ENCODE assay signal across 9 cellular contexts in the genomic region with DNA sequence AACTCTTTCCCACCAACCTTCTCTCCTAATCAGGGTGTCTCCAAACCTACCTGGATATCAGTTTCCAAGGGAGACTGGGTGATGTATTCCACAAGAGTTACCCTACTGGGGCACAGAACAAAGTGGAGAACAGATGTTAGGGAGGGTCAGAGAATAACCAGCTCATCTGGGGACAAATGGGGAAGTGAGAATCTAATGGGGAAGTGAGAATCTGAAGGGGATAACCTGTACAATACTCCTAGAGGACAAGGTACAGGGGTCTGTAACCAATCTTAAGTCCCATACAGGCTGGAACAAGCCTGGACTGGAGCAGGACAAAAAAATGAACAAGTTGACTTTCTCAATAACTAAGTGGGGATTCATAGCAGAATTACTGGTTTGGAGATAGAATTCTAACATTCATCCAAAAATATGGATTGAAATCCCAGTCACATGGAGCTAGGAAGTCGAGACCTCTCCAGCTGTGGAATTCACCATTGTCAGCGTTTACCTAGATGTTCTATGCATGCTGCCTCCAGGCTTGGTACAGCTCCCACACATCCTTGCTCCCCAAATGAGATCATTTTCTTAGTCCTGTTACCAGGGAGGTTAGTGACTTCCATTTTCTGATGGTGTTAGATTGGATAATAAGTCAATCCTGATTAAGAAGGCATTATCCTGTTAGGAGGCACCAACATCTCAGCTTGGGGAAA.
A peak's percentile ranks its signal among the peaks of the same experiment; 100 is the strongest.
DNase-seq lines count a peak whose midpoint lies in the region; ATAC-seq lines count a peak whose summit lies in the region.
"Had no signal": no experiment of that assay in that cellular context is flagged by ENCODE, and none has a peak within 500 bp of the region (broad histone marks: within the 10 kb centered on the region; RNA-seq: fewer than 3 reads in every experiment).

No MANE protein-coding gene starts in this region.

- H3K27ac Mint-ChIP-seq in T-helper 17 cell, result no peak overlapping the region
- no peak overlapping the region for H3K27ac Mint-ChIP-seq in activated CD8-positive, alpha-beta memory T cell treated with anti-CD3 and anti-CD28 coated beads, Interleukin-2, amount 10 ng/mL, durations not matched to agents 7 days and 5 days

- H3K9me3 Mint-ChIP-seq in activated CD8-positive, alpha-beta memory T cell treated with anti-CD3 and anti-CD28 coated beads, Interleukin-2, amount 10 ng/mL, durations not matched to agents 7 days and 5 days (ENCODE audit: low read depth), result no peaks in the 10 kb centered on the region

- CTCF ChIA-PET in activated CD8-positive, alpha-beta memory T cell treated with anti-CD3 and anti-CD28 coated beads, Interleukin-2, amount 10 ng/mL, durations not matched to agents 7 days and 5 days (lab: Charles Lee), result no interaction called here

- no peak overlapping the region for H2AFZ ChIP-seq in Karpas-422 (ENCODE audit: low read length)

- H3K9me2 ChIP-seq in Karpas-422 (replicated peaks; ENCODE audit: insufficient read depth, low read length), result no peaks in the 10 kb centered on the region

- no peaks in the 10 kb centered on the region for H3K4me1 Mint-ChIP-seq in T-helper 17 cell
- H3K4me1 Mint-ChIP-seq in activated CD8-positive, alpha-beta memory T cell treated with anti-CD3 and anti-CD28 coated beads, Interleukin-2, amount 10 ng/mL, durations not matched to agents 7 days and 5 days, result no peaks in the 10 kb centered on the region

- no peak overlapping the region for H3K4me3 Mint-ChIP-seq in T-helper 17 cell
- no peak overlapping the region for H3K4me3 Mint-ChIP-seq in activated CD8-positive, alpha-beta memory T cell treated with anti-CD3 and anti-CD28 coated beads, Interleukin-2, amount 10 ng/mL, durations not matched to agents 7 days and 5 days

- no peak overlapping the region for H3K9ac ChIP-seq in Karpas-422 (ENCODE audit: low read length)

- H4K20me1 ChIP-seq in Karpas-422 (ENCODE audit: insufficient read depth, low read depth, low read length), result no peaks in the 10 kb centered on the region

- H3K79me2 ChIP-seq in Karpas-422 (ENCODE audit: low read length), result no peaks in the 10 kb centered on the region

- H3K27ac ChIP-seq in Karpas-422 (ENCODE audit: low read length), result no peak overlapping the region

- ATAC-seq in GM19324 (IDR thresholded peaks at IDR 0.05; ENCODE audit: low FRiP score, unreplicated experiment) (peak; percentile 87), HG02870 (IDR thresholded peaks at IDR 0.05; ENCODE audit: unreplicated experiment) (peak; percentile 97), T-helper 17 cell (no peak)
- no peak for ATAC-seq in activated CD8-positive, alpha-beta memory T cell treated with anti-CD3 and anti-CD28 coated beads, Interleukin-2, amount 10 ng/mL, durations not matched to agents 7 days and 5 days

- H3K4me1 ChIP-seq in Karpas-422 (ENCODE audit: low read length), result peaks cover 18% of the 10 kb centered on the region

- H3K27me3 ChIP-seq in Karpas-422 (ENCODE audit: low read length), result no peaks in the 10 kb centered on the region; the same call in 1 of the 2 replicates

- H3K36me3 Mint-ChIP-seq in T-helper 17 cell (ENCODE audit: low read depth), result no peaks in the 10 kb centered on the region
- H3K36me3 Mint-ChIP-seq in activated CD8-positive, alpha-beta memory T cell treated with anti-CD3 and anti-CD28 coated beads, Interleukin-2, amount 10 ng/mL, durations not matched to agents 7 days and 5 days, result no peaks in the 10 kb centered on the region

- no peaks in the 10 kb centered on the region for H3K9me3 ChIP-seq in Karpas-422 (ENCODE audit: low read length)
- H3K9me3 ChIP-seq in T-helper 17 cell (ENCODE audit: control insufficient read depth, low read length, poor library complexity, severe bottlenecking), result no peaks in the 10 kb centered on the region

- H3K36me3 ChIP-seq in Karpas-422 (ENCODE audit: insufficient read depth, low read length), result no peaks in the 10 kb centered on the region

- peak overlapping the region; percentile 26 for H3K4me2 ChIP-seq in Karpas-422 (ENCODE audit: low read depth, low read length, poor library complexity, severe bottlenecking)

- no peak overlapping the region for H3K4me3 ChIP-seq in Karpas-422 (ENCODE audit: low read length)
- H3K4me3 ChIP-seq: lung had no signal

- DNase-seq in CD1c-positive myeloid dendritic cell (ENCODE audit: extremely low spot score), result peak; percentile 40
- peak; percentile 90 for DNase-seq in Karpas-422
- no peak for DNase-seq in T-helper 17 cell
- no peak for DNase-seq in stimulated activated CD4-positive, alpha-beta T cell treated with anti-CD3 and anti-CD28 coated beads, Interleukin-2, amount 100 ng/mL, for 24 hours
- no peak for DNase-seq in HCEC 1CT
- DNase-seq in activated CD8-positive, alpha-beta memory T cell treated with anti-CD3 and anti-CD28 coated beads, Interleukin-2, amount 10 ng/mL, durations not matched to agents 7 days and 5 days, result no peak

- H3K27me3 Mint-ChIP-seq in T-helper 17 cell, result no peaks in the 10 kb centered on the region
- H3K27me3 Mint-ChIP-seq in activated CD8-positive, alpha-beta memory T cell treated with anti-CD3 and anti-CD28 coated beads, Interleukin-2, amount 10 ng/mL, durations not matched to agents 7 days and 5 days, result no peaks in the 10 kb centered on the region

Comparison
In these comparisons a context has a peak if more than half of its experiments do, and no peak if none do; other contexts are left out.
1. DNase-seq: peak in CD1c-positive myeloid dendritic cell (single experiment) and Karpas-422 (single experiment); none in T-helper 17 cell (0 of 3), stimulated activated CD4-positive, alpha-beta T cell treated with anti-CD3 and anti-CD28 coated beads, Interleukin-2, amount 100 ng/mL, for 24 hours (0 of 2), HCEC 1CT (single experiment) and activated CD8-positive, alpha-beta memory T cell treated with anti-CD3 and anti-CD28 coated beads, Interleukin-2, amount 10 ng/mL, durations not matched to agents 7 days and 5 days (single experiment).
2. ATAC-seq: peak in GM19324 (single experiment) and HG02870 (single experiment); none in T-helper 17 cell (single experiment) and activated CD8-positive, alpha-beta memory T cell treated with anti-CD3 and anti-CD28 coated beads, Interleukin-2, amount 10 ng/mL, durations not matched to agents 7 days and 5 days (single experiment).